In the genomic region with DNA sequence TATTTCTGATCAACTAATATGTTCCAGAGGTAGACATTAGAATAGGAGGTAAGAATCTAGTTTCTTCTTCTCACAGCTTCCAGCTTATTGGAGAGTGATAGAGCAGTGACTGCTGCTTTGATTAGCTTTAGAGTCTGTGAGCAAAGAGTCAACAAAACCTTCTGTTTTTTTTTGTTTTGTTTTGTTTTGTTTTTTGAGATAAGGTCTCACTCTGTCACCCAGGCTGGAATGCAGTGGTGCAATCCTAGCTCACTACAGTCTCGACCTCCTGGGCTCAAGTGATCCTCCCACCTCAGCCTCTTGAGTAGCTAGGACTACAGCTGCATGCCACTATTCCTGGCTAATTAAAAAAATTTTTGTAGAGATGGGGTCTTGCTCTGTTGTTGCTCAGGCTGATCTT, we compare ENCODE assay signal across 26 cellular contexts. TPM values are rescaled to one million over a fixed set of nuclear protein-coding genes. Genes with fewer than 3 reads are reported as not detected.
DNase-seq lines count a peak whose midpoint lies in the region; FAIRE-seq and TF ChIP-seq lines count a peak whose summit lies in the region.
"Had no signal": no experiment of that assay in that cellular context is flagged by ENCODE, and none has a peak within 500 bp of the region (broad histone marks: within the 10 kb centered on the region; RNA-seq: fewer than 3 reads in every experiment).

No MANE protein-coding gene starts in this region.

- TF ChIP-seq CTCF in DOHH2 (IDR thresholded peaks at IDR 0.05; ENCODE audit: low read depth, low read length, poor library complexity, severe bottlenecking) (no peak), kidney (IDR thresholded peaks at IDR 0.05; ENCODE audit: borderline replicate concordance, extremely low read depth, insufficient read depth) (no peak)

- intact Hi-C loops in kidney (cut with DNase I) = no loop called here

- H3K4me1 ChIP-seq in DOHH2 (ENCODE audit: control insufficient read depth, low read length) (peaks cover 53% of the 10 kb centered on the region), mesendoderm (ENCODE audit: control insufficient read depth, low read depth, low read length) (no peaks in the 10 kb centered on the region), kidney (ENCODE audit: control insufficient read depth in 1 of 2, insufficient read depth in 1 of 2, low read depth in 1 of 2, low read length in 2 of 2) (no peaks in the 10 kb centered on the region)
- H3K4me1 ChIP-seq: BE2C, HAP-1 had no signal

- H4K20me1 ChIP-seq in DOHH2 (ENCODE audit: control insufficient read depth, insufficient read depth, low read depth, low read length) = no peaks in the 10 kb centered on the region

- no peak overlapping the region for H2BK5ac ChIP-seq in mesendoderm (ENCODE audit: low read length)

- no peaks in the 10 kb centered on the region for H3K9me3 ChIP-seq in DOHH2 (ENCODE audit: control insufficient read depth, insufficient read depth, low read length)
- H3K9me3 ChIP-seq in kidney (ENCODE audit: control insufficient read depth in 1 of 2, low read length in 2 of 2) = no peaks in the 10 kb centered on the region
- H3K9me3 ChIP-seq: BE2C, HAP-1 had no signal

- peak; percentile 1 for DNase-seq in NCI-H226
- peak; percentile 4 for DNase-seq in mesendoderm
- DNase-seq in occipital lobe (lab: John Stamatoyannopoulos, UW) = no peak
- no peak for DNase-seq in HT-29 (ENCODE audit: low spot score)
- DNase-seq in superior temporal gyrus (ENCODE audit: extremely low spot score) = no peak
- no peak for DNase-seq in kidney
- DNase-seq: ACHN; BE2C; C1 segment of cervical spinal cord; CD4-positive, CD25-positive, alpha-beta regulatory T cell; CD8-positive, alpha-beta memory T cell; COR-L47; DMS153; DMS79; EL; GM23248; IMR-90 had no signal

- no CpG with 5 or more reads among the region's 1 CpG for WGBS in mesendoderm (ENCODE audit: extremely low coverage, insufficient coverage, low lambda C conversion rate)

- H3K56ac ChIP-seq in mesendoderm (ENCODE audit: low read length) = no peak overlapping the region

- H3K4me3 ChIP-seq in DOHH2 (ENCODE audit: low read length) (no peak overlapping the region), mesendoderm (ENCODE audit: low read length) (no peak overlapping the region), kidney (ENCODE audit: low read length in 2 of 2) (no peak overlapping the region)
- H3K4me3 ChIP-seq: GM12878, GM23248, HAP-1, K562 had no signal

- H2BK15ac ChIP-seq in mesendoderm (replicated peaks; ENCODE audit: low read depth) = no peak overlapping the region

- no peaks in the 10 kb centered on the region for H3K27me3 ChIP-seq in DOHH2 (ENCODE audit: control insufficient read depth, low read length)
- H3K27me3 ChIP-seq in mesendoderm (ENCODE audit: insufficient read depth, low read length, poor library complexity) = no peaks in the 10 kb centered on the region

- no peaks in the 10 kb centered on the region for H3K79me2 ChIP-seq in DOHH2 (ENCODE audit: control insufficient read depth, low read length)
- no peaks in the 10 kb centered on the region for H3K79me2 ChIP-seq in mesendoderm (ENCODE audit: control insufficient read depth, insufficient read depth, low read length)

- peak overlapping the region; percentile 16 for H3K4me2 ChIP-seq in DOHH2 (ENCODE audit: low read length)
- H3K4me2 ChIP-seq in mesendoderm (ENCODE audit: low read length) = no peak overlapping the region

- no peaks in the 10 kb centered on the region for H3K9me2 ChIP-seq in DOHH2 (replicated peaks; ENCODE audit: control insufficient read depth, low read length)

- no peaks in the 10 kb centered on the region for H3F3A ChIP-seq in DOHH2 (ENCODE audit: control insufficient read depth, insufficient read depth)

- H3K23ac ChIP-seq in mesendoderm (ENCODE audit: low read length) = no peak overlapping the region

- no peak overlapping the region for H3K18ac ChIP-seq in mesendoderm (ENCODE audit: low read length)

- no peak overlapping the region for H3K27ac ChIP-seq in DOHH2 (ENCODE audit: low read depth, low read length)
- no peak overlapping the region for H3K27ac ChIP-seq in mesendoderm (ENCODE audit: low read depth, low read length)
- no peak overlapping the region for H3K27ac ChIP-seq in kidney (ENCODE audit: low read depth in 2 of 2, low read length in 2 of 2)
- H3K27ac ChIP-seq: GM23248 had no signal

- H2AK5ac ChIP-seq in mesendoderm (ENCODE audit: low read length) = no peak overlapping the region

- H3K36me3 ChIP-seq in DOHH2 (ENCODE audit: control insufficient read depth, low read length) (no peaks in the 10 kb centered on the region), mesendoderm (ENCODE audit: control insufficient read depth, insufficient read depth, low read length) (no peaks in the 10 kb centered on the region), kidney (ENCODE audit: control insufficient read depth in 1 of 2, insufficient read depth in 2 of 2, low read length in 2 of 2) (no peaks in the 10 kb centered on the region)
- H3K36me3 ChIP-seq: BE2C, HAP-1 had no signal

- H4K5ac ChIP-seq in mesendoderm (ENCODE audit: low read length) = no peak overlapping the region

- H3K79me1 ChIP-seq in mesendoderm (ENCODE audit: low read length) = no peaks in the 10 kb centered on the region

- H3K9ac ChIP-seq in mesendoderm (ENCODE audit: low read length) (no peak overlapping the region), kidney (ENCODE audit: low read length in 2 of 2) (no peak overlapping the region)
- H3K9ac ChIP-seq: GM23248 had no signal

- no peak overlapping the region for H2BK120ac ChIP-seq in mesendoderm (ENCODE audit: low read depth, low read length)

- H4K8ac ChIP-seq in mesendoderm (ENCODE audit: low read depth, low read length) = no peak overlapping the region

- H3K4ac ChIP-seq in mesendoderm (ENCODE audit: low read depth, low read length) = no peak overlapping the region

- FAIRE-seq in endometrium (lab: Jason Lieb, UNC) (peak; percentile 39), kidney (lab: Jason Lieb, UNC) (no peak)
- FAIRE-seq: A204.1, GM12878, K562 had no signal

RNA-seq across cellular contexts. Expression of a gene that starts 39.3 kb away (rescaled TPM):
- polyA plus RNA-seq in mesendoderm (2013, experiment 1 of 2) = not detected
- polyA plus RNA-seq in mesendoderm (2013, experiment 2 of 2) = not detected
- not detected for total RNA-seq in occipital lobe
- not detected in 2 replicates for total RNA-seq in HT-29 (2014; rRNA removed; shearing (Covaris generic))
- total RNA-seq in kidney = not detected
- not detected for polyA plus RNA-seq in kidney (ENCODE audit: insufficient read depth, low read depth, low replicate concordance)
- total RNA-seq: CD4-positive, CD25-positive, alpha-beta regulatory T cell; CD8-positive, alpha-beta memory T cell; G401; GM12878; GM23248; H4; HT1080; IMR-90; K562 had no signal
- polyA plus RNA-seq: CD4-positive, CD25-positive, alpha-beta regulatory T cell; CD8-positive, alpha-beta memory T cell; GM12878; GM23248; IMR-90; K562 had no signal

Comparison
In these comparisons a context has a peak if more than half of its experiments do, and no peak if none do; other contexts are left out.
1. DNase-seq: peak in NCI-H226 (single experiment) and mesendoderm (single experiment); none in occipital lobe (single experiment), HT-29 (single experiment), superior temporal gyrus (single experiment) and kidney (single experiment).